1 cellular context compared by ENCODE assay signal in the genomic region with DNA sequence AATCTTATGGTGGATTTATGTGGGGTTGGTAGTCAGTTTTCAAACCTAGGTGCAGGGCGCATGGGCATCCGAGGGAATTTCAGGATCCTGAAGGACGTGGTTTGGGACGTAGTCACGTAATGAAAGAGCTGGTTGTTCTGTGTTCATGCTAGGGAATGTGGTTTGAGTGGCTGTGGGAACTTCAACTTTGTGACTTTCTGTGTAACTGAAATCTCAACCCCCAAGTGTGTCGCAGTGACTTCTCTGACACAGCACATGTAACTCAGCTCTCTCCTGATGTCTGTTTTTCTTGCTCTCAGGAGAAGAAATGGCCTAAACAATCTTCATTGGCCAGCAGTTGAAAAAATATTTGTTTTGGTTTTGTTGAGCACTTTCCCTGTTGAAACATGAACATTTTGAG.
TF ChIP-seq lines count a peak whose summit lies in the region.

No MANE protein-coding gene starts in this region.

TF ChIP-seq in GM12878, 131 proteins besides CTCF, POLR2A, EP300 and RAD21 (continued from another document):
- peak; percentile 38; the same call in 1 of the 2 replicates for TF ChIP-seq POLR2AphosphoS5 (IDR thresholded peaks at IDR 0.05; ENCODE audit: low read length)
- TF ChIP-seq ZNF274 (IDR thresholded peaks at IDR 0.05; ENCODE audit: insufficient read depth, insufficient read length) = no peak
- no peak for TF ChIP-seq POLR2AphosphoS2 (IDR thresholded peaks at IDR 0.05; ENCODE audit: low read depth, low read length)
- no peak for TF ChIP-seq CBX3 (IDR thresholded peaks at IDR 0.05; ENCODE audit: borderline replicate concordance, low read depth)
- TF ChIP-seq, protein P1, sequence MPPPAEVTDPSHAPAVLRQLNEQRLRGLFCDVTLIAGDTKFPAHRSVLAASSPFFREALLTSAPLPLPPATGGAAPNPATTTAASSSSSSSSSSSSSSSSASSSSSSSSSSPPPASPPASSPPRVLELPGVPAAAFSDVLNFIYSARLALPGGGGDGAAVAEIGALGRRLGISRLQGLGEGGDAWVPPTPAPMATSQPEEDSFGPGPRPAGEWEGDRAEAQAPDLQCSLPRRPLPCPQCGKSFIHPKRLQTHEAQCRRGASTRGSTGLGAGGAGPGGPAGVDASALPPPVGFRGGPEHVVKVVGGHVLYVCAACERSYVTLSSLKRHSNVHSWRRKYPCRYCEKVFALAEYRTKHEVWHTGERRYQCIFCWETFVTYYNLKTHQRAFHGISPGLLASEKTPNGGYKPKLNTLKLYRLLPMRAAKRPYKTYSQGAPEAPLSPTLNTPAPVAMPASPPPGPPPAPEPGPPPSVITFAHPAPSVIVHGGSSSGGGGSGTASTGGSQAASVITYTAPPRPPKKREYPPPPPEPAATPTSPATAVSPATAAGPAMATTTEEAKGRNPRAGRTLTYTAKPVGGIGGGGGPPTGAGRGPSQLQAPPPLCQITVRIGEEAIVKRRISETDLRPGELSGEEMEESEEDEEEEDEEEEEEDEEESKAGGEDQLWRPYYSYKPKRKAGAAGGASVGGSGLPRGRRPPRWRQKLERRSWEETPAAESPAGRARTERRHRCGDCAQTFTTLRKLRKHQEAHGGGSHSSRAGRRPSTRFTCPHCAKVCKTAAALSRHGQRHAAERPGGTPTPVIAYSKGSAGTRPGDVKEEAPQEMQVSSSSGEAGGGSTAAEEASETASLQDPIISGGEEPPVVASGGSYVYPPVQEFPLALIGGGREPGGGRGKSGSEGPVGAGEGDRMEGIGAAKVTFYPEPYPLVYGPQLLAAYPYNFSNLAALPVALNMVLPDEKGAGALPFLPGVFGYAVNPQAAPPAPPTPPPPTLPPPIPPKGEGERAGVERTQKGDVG (CRISPR knock-in tag; IDR thresholded peaks at IDR 0.05) = no peak
- peak; percentile 23; the same call in 1 of the 2 replicates for TF ChIP-seq BCL11A (IDR thresholded peaks at IDR 0.05; ENCODE audit: low read depth, low read length)
- TF ChIP-seq FOXK2 (IDR thresholded peaks at IDR 0.05) = no peak
- TF ChIP-seq NBN (IDR thresholded peaks at IDR 0.05) = peak; percentile 48; the same call in 1 of the 2 replicates
- peak; percentile 46; the same call in 1 of the 2 replicates for TF ChIP-seq EED (IDR thresholded peaks at IDR 0.05; ENCODE audit: low read depth)
- no peak for TF ChIP-seq YY1 (IDR thresholded peaks at IDR 0.05; ENCODE audit: low read depth, low read length)
- no peak for TF ChIP-seq CHD1 (IDR thresholded peaks at IDR 0.05; ENCODE audit: low read depth, low read length)
- no peak for TF ChIP-seq RFX5 (IDR thresholded peaks at IDR 0.05; ENCODE audit: low read depth, low read length)
- TF ChIP-seq TAF1 (IDR thresholded peaks at IDR 0.05; ENCODE audit: borderline replicate concordance, low read depth, low read length) = peak; percentile 57; the same call in 1 of the 2 replicates
- TF ChIP-seq IRF4 (IDR thresholded peaks at IDR 0.05; ENCODE audit: low read depth, low read length) = peak; percentile 58
- no peak for TF ChIP-seq BMI1 (IDR thresholded peaks at IDR 0.05; ENCODE audit: borderline replicate concordance)
- 0 out of 2 replicates have a peak, but pooled peaks have one; percentile 50 for TF ChIP-seq WRNIP1 (IDR thresholded peaks at IDR 0.05; ENCODE audit: borderline replicate concordance, low read depth, low read length)
- TF ChIP-seq HDAC2 (IDR thresholded peaks at IDR 0.05) = no peak
